ENCODE assay signal across 19 cellular contexts in genomic region chr2:10775036-10775780, GRCh38. TPM values are rescaled to one million over a fixed set of nuclear protein-coding genes. Genes with fewer than 3 reads are reported as not detected.
DNase-seq lines count a peak whose midpoint lies in the region; ATAC-seq and TF ChIP-seq lines count a peak whose summit lies in the region.
"Had no signal": no experiment of that assay in that cellular context is flagged by ENCODE, and none has a peak within 500 bp of the region (broad histone marks: within the 10 kb centered on the region; RNA-seq: fewer than 3 reads in every experiment).

No MANE protein-coding gene starts in this region.

- no peaks in the 10 kb centered on the region for H3F3A ChIP-seq in SK-N-SH (replicated peaks; ENCODE audit: insufficient read depth)
- H3F3A ChIP-seq in neural progenitor cell (ENCODE audit: low read depth) = no peaks in the 10 kb centered on the region

- no peaks in the 10 kb centered on the region for H3K9me3 Mint-ChIP-seq in neural progenitor cell

- H3K9me3 ChIP-seq in SK-N-SH = no peaks in the 10 kb centered on the region
- H3K9me3 ChIP-seq in hepatocyte (ENCODE audit: low read depth) = no peaks in the 10 kb centered on the region
- H3K9me3 ChIP-seq in neural progenitor cell (ENCODE audit: low read depth) = no peaks in the 10 kb centered on the region
- H3K9me3 ChIP-seq: gastroesophageal sphincter had no signal

- CTCF ChIA-PET in SK-N-SH (lab: Yijun Ruan, JAX) (interaction anchor here (0.6 to 1.0 kb wide), 4 partner anchors 24 to 369 kb away, joined by 3 read pairs; no protein-coding TSS in a partner anchor), RWPE1 (lab: Yijun Ruan, JAX) (no interaction called here)

- H3K9me2 ChIP-seq in SK-N-SH (no peaks in the 10 kb centered on the region), hepatocyte (replicated peaks; ENCODE audit: insufficient read depth) (no peaks in the 10 kb centered on the region)

- TF ChIP-seq CTCF in SK-N-SH (IDR thresholded peaks at IDR 0.05) (no peak), RWPE1 (conservative IDR thresholded peaks at IDR 0.05; ENCODE audit: low read depth) (no peak), hepatocyte (IDR thresholded peaks at IDR 0.05; ENCODE audit: poor library complexity) (no peak), neural progenitor cell (IDR thresholded peaks at IDR 0.05) (no peak)

- no peaks in the 10 kb centered on the region for H4K20me1 ChIP-seq in SK-N-SH (ENCODE audit: insufficient read depth)
- no peaks in the 10 kb centered on the region for H4K20me1 ChIP-seq in hepatocyte (ENCODE audit: insufficient read depth, poor library complexity, severe bottlenecking)
- H4K20me1 ChIP-seq in neural progenitor cell (ENCODE audit: low read depth) = no peaks in the 10 kb centered on the region

- H3K4me1 ChIP-seq in SK-N-SH (ENCODE audit: control insufficient read depth in 1 of 2, insufficient read depth in 2 of 2, low read depth in 1 of 2, low read length in 1 of 2) = peaks cover 0 to 21% of the 10 kb centered on the region in 2 experiments; a peak in 1 of 4 replicates
- peaks cover 19% of the 10 kb centered on the region for H3K4me1 ChIP-seq in hepatocyte (ENCODE audit: insufficient read depth)
- peaks cover 10% of the 10 kb centered on the region for H3K4me1 ChIP-seq in neural progenitor cell
- H3K4me1 ChIP-seq: gastroesophageal sphincter had no signal

- no peak for TF ChIP-seq RAD21 in SK-N-SH (IDR thresholded peaks at IDR 0.05; ENCODE audit: low read length)

- H3K79me2 ChIP-seq in SK-N-SH (ENCODE audit: insufficient read depth) (no peaks in the 10 kb centered on the region), hepatocyte (no peaks in the 10 kb centered on the region), neural progenitor cell (ENCODE audit: low read depth) (no peaks in the 10 kb centered on the region)

- POLR2A ChIA-PET in SK-N-SH (lab: Yijun Ruan, JAX) (no interaction called here), RWPE1 (lab: Yijun Ruan, JAX; ENCODE audit: low non-redundant PET) (no interaction called here)

- H3K4me3 Mint-ChIP-seq in neural progenitor cell = no peak overlapping the region

- H3K4me2 ChIP-seq in SK-N-SH = no peak overlapping the region
- H3K4me2 ChIP-seq in hepatocyte = no peak overlapping the region
- H3K4me2 ChIP-seq in neural progenitor cell = no peak overlapping the region

- H3K27me3 ChIP-seq in SK-N-SH (ENCODE audit: insufficient read depth) (no peaks in the 10 kb centered on the region), hepatocyte (no peaks in the 10 kb centered on the region), neural progenitor cell (no peaks in the 10 kb centered on the region)
- H3K27me3 ChIP-seq: gastroesophageal sphincter had no signal

- no peak for ATAC-seq in SK-N-SH treated with all-trans-retinoic acid at 6 μM for 48 hours
- no peak for ATAC-seq in GM19023 (IDR thresholded peaks at IDR 0.05; ENCODE audit: unreplicated experiment)
- ATAC-seq: gastroesophageal sphincter, left lobe of liver had no signal

- 90% methylated on average over 22 of the region's 23 CpGs for WGBS in SK-N-SH (ENCODE audit: low lambda C conversion rate)
- 76% methylated on average over 20 of the region's 23 CpGs for WGBS in hepatocyte (ENCODE audit: low lambda C conversion rate, missing lambda C conversion rate)

- peak overlapping the region; percentile 79 for H3K27ac Mint-ChIP-seq in neural progenitor cell

- peaks cover 5% of the 10 kb centered on the region for H3K36me3 Mint-ChIP-seq in neural progenitor cell

- peaks cover 9% of the 10 kb centered on the region for H3K4me1 Mint-ChIP-seq in neural progenitor cell

- DNase-seq in SK-N-SH (peak; percentile 58), RWPE1 (ENCODE audit: low spot score) (no peak), hepatocyte (ENCODE audit: low spot score) (no peak), neural progenitor cell (ENCODE audit: low spot score) (peak; percentile 39), D341Med (ENCODE audit: low spot score) (no peak), NCI-H1694 treated with DMSO at 0.1 percent for 48 hours (lab: John Stamatoyannopoulos, UW) (no peak)
- DNase-seq: 8988T; activated gamma-delta T cell; Calu3; central memory CD4-positive, alpha-beta T cell; NCI-H1694; stimulated activated CD4-positive, alpha-beta T cell treated with anti-CD3 and anti-CD28 coated beads, Interleukin-4, amount 100 ng/mL, for 1 hour had no signal

- TF ChIP-seq EP300 in SK-N-SH (IDR thresholded peaks at IDR 0.05; ENCODE audit: borderline replicate concordance in 1 of 2, low read depth in 1 of 2, low read length in 1 of 2) = no peak

- H2AFZ ChIP-seq in SK-N-SH (ENCODE audit: low read depth) (no peak overlapping the region), hepatocyte (no peak overlapping the region), neural progenitor cell (replicated peaks) (no peak overlapping the region)

- no peak overlapping the region for H3K4me3 ChIP-seq in SK-N-SH (ENCODE audit: low read depth in 2 of 2, low read length in 1 of 2)
- H3K4me3 ChIP-seq in hepatocyte = no peak overlapping the region
- no peak overlapping the region for H3K4me3 ChIP-seq in neural progenitor cell
- H3K4me3 ChIP-seq: gastroesophageal sphincter had no signal

- H3K36me3 ChIP-seq in SK-N-SH (replicated peaks in 1 of 2; ENCODE audit: control insufficient read depth in 1 of 2, insufficient read depth in 2 of 2, low read length in 1 of 2) = peaks cover 0 to 8% of the 10 kb centered on the region in 2 experiments
- no peaks in the 10 kb centered on the region for H3K36me3 ChIP-seq in hepatocyte (replicated peaks; ENCODE audit: insufficient read depth, low read depth)
- no peaks in the 10 kb centered on the region for H3K36me3 ChIP-seq in neural progenitor cell

- H3K27ac ChIP-seq in SK-N-SH (ENCODE audit: low read depth in 2 of 2, low read length in 1 of 2) (peak overlapping the region in 1 of 2 experiments; percentile 66; a peak in 1 of 4 replicates), RWPE1 (peak overlapping the region; percentile 78), hepatocyte (peak overlapping the region; percentile 84), neural progenitor cell (no peak overlapping the region)
- H3K27ac ChIP-seq: gastroesophageal sphincter, HL-60 had no signal

- H3K9ac ChIP-seq in SK-N-SH (no peak overlapping the region), neural progenitor cell (no peak overlapping the region)

- H3K27me3 Mint-ChIP-seq in neural progenitor cell (ENCODE audit: insufficient read depth, low read depth) = peaks cover 7% of the 10 kb centered on the region

TF ChIP-seq in SK-N-SH, 30 proteins besides CTCF, POLR2A, EP300 and RAD21:
- no peak for TF ChIP-seq MEF2A (IDR thresholded peaks at IDR 0.05; ENCODE audit: borderline replicate concordance, low read depth)
TF ChIP-seq in SK-N-SH: peak in this region for 0.

TF ChIP-seq in SK-N-SH treated with all-trans-retinoic acid at 6 μM for 48 hours, 23 proteins besides CTCF, POLR2A, EP300 and RAD21:
- TF ChIP-seq CSDC2 (CRISPR knock-in tag; IDR thresholded peaks at IDR 0.05) = no peak
- no peak for TF ChIP-seq ZNF70 (CRISPR knock-in tag; IDR thresholded peaks at IDR 0.05)
- TF ChIP-seq SNAI2 (CRISPR knock-in tag; IDR thresholded peaks at IDR 0.05) = no peak
- TF ChIP-seq TSHZ2 (CRISPR knock-in tag; IDR thresholded peaks at IDR 0.05) = no peak
- no peak for TF ChIP-seq BACH2 (CRISPR knock-in tag; IDR thresholded peaks at IDR 0.05; ENCODE audit: borderline replicate concordance)
- no peak for TF ChIP-seq ISL1 (CRISPR knock-in tag; IDR thresholded peaks at IDR 0.05)
- TF ChIP-seq RARB (CRISPR knock-in tag; IDR thresholded peaks at IDR 0.05) = no peak
- TF ChIP-seq TOX (CRISPR knock-in tag; IDR thresholded peaks at IDR 0.05; ENCODE audit: borderline replicate concordance) = no peak

RNA-seq across cellular contexts. Expression of gene PDIA6, which starts 37.4 kb away (rescaled TPM):
- polyA plus RNA-seq in SK-N-SH (2012; rRNA removed) (308 and 325 TPM in 2 replicates), hepatocyte (715 and 766 TPM in 2 replicates)
- 403 and 455 TPM in 2 replicates for polyA plus RNA-seq in SK-N-SH (2012; cell fraction: cytosol; rRNA removed)
- polyA plus RNA-seq in SK-N-SH (2012; cell fraction: nucleus; rRNA removed) = 95.0 and 163 TPM in 2 replicates
- total RNA-seq in hepatocyte (507 and 515 TPM in 2 replicates), neural progenitor cell (ENCODE audit: low replicate concordance) (299 and 381 TPM in 2 replicates)

RNA-seq across cellular contexts. Expression of gene ATP6V1C2, which starts 53.8 kb away (rescaled TPM):
- polyA plus RNA-seq in SK-N-SH (2012; rRNA removed) = 0.06 and 0.12 TPM in 2 replicates
- 0.10 and 0.15 TPM in 2 replicates for polyA plus RNA-seq in SK-N-SH (2012; cell fraction: cytosol; rRNA removed)
- 0.08 and 0.45 TPM in 2 replicates for polyA plus RNA-seq in SK-N-SH (2012; cell fraction: nucleus; rRNA removed)
- total RNA-seq in hepatocyte = 0.32 and 0.57 TPM in 2 replicates
- 1.3 and 2.0 TPM in 2 replicates for polyA plus RNA-seq in hepatocyte
- 0.11 and 0.19 TPM in 2 replicates for total RNA-seq in neural progenitor cell (ENCODE audit: low replicate concordance)
- total RNA-seq: G401, osteocyte had no signal

Comparison
In these comparisons a context has a peak if more than half of its experiments do, and no peak if none do; other contexts are left out.
1. DNase-seq: peak in SK-N-SH (single experiment) and neural progenitor cell (single experiment); none in RWPE1 (single experiment), hepatocyte (single experiment), D341Med (single experiment) and NCI-H1694 treated with DMSO at 0.1 percent for 48 hours (single experiment).